In genomic region chr20:49188101-49188784, GRCh38 we compare ENCODE assay signal across 8 cellular contexts. TPM values are rescaled to one million over a fixed set of nuclear protein-coding genes. Genes with fewer than 3 reads are reported as not detected.
DNase-seq lines count a peak whose midpoint lies in the region; ATAC-seq and TF ChIP-seq lines count a peak whose summit lies in the region.

STAU1 (minus strand) TSS chr20:49188334; CDS start chr20:49166201, 22,133 bp downstream.

- H3K27me3 ChIP-seq in mononuclear cell (ENCODE audit: insufficient read depth, low read length): no peaks in the 10 kb centered on the region

- H3K9me3 ChIP-seq in mononuclear cell (ENCODE audit: low read depth, low read length): no peaks in the 10 kb centered on the region

- TF ChIP-seq CTCF in epithelial cell of esophagus (IDR thresholded peaks at IDR 0.05; ENCODE audit: insufficient read depth, low read depth, low read length, missing control alignments): no peak

- peak; percentile 88 for ATAC-seq in GM21529 (IDR thresholded peaks at IDR 0.05; ENCODE audit: unreplicated experiment)

- DNase-seq in DMS 273 treated with DMSO at 0.1 percent for 48 hours (lab: John Stamatoyannopoulos, UW) (peak; percentile 88), OCI-M2 (lab: John Stamatoyannopoulos, UW; ENCODE audit: unreplicated experiment) (peak; percentile 82), activated T-cell treated with anti-CD3 and anti-CD28 coated beads for 4 hours (peak; percentile 84), epithelial cell of esophagus (ENCODE audit: low read depth) (peak; percentile 97)
- peak; percentile 89 to 95 for DNase-seq in stimulated activated CD8-positive, alpha-beta memory T cell treated with anti-CD3 and anti-CD28 coated beads, Interleukin-2, amount 100 ng/mL, for 48 hours (ENCODE audit: low read depth in 2 of 2)

- TF ChIP-seq RAD21 in Ishikawa (IDR thresholded peaks at IDR 0.05; ENCODE audit: low read depth): no peak

- peaks cover 32% of the 10 kb centered on the region for H3K4me1 ChIP-seq in mononuclear cell (ENCODE audit: insufficient read depth, low read length)

- no peak for TF ChIP-seq EP300 in Ishikawa (IDR thresholded peaks at IDR 0.05; ENCODE audit: borderline replicate concordance)

- H3K4me3 ChIP-seq in epithelial cell of esophagus (ENCODE audit: low read length) (peak within 1 kb of the TSS; percentile 77), mononuclear cell (ENCODE audit: low read length) (peak within 1 kb of the TSS; percentile 68)

TF ChIP-seq in Ishikawa, 13 proteins besides CTCF, POLR2A, EP300 and RAD21:
- 0 out of 2 replicates have a peak, but pooled peaks have one; percentile 38 for TF ChIP-seq YY1 (IDR thresholded peaks at IDR 0.05; ENCODE audit: low read depth)
- peak; percentile 55; the same call in 1 of the 2 replicates for TF ChIP-seq USF1 (IDR thresholded peaks at IDR 0.05)
- peak; percentile 50; the same call in 1 of the 2 replicates for TF ChIP-seq TCF12 (IDR thresholded peaks at IDR 0.05; ENCODE audit: low read depth)
- TF ChIP-seq TAF1 (IDR thresholded peaks at IDR 0.05; ENCODE audit: low read depth): peak; percentile 78; the same call in 1 of the 2 replicates
- TF ChIP-seq ZBTB7A (IDR thresholded peaks at IDR 0.05; ENCODE audit: low read depth): no peak
- peak; percentile 16; the same call in 1 of the 2 replicates for TF ChIP-seq MAX (IDR thresholded peaks at IDR 0.05)
TF ChIP-seq in Ishikawa: peak in this region for 5.

RNA-seq across cellular contexts. Expression of gene STAU1, which starts in this region (rescaled TPM):
- 49.6 TPM for total RNA-seq in mononuclear cell

Comparison
In these comparisons a context has a peak if more than half of its experiments do, and no peak if none do; other contexts are left out.
1. Peak in every context shown above with its lines: DNase-seq, ATAC-seq and H3K4me3 ChIP-seq.